In the genomic region with DNA sequence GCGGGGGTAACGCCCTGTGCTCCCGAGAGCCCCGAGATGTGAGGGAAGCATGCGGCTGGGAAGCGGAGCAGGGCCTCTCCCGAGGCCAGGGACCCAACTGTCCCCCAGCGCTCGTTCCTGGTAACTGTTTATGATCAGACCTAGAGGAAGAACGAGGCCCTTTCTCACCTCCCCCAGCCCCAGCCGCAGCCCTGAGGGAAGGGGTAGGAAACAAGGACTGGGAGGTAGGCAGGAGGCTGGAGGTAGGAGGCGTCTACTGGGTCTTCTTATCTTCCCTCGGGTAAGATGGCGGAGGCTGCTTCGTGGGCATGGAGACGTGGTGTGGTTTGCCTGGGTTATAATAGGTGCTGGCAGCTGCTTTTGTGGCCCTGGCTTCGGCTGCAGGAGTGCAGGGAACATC, we compare ENCODE assay signal across 10 cellular contexts.
"Had no signal": no experiment of that assay in that cellular context is flagged by ENCODE, and none has a peak within 500 bp of the region (broad histone marks: within the 10 kb centered on the region; RNA-seq: fewer than 3 reads in every experiment).

No MANE protein-coding gene starts in this region.

- H3K4me2 ChIP-seq: GM23338 had no signal

- H3K4me3 ChIP-seq: GM23248, GM23338, HAP-1 had no signal

- FAIRE-seq: H1, H54 had no signal

- ATAC-seq: GM23338, HCT116 had no signal

- H3K27ac ChIP-seq: GM23248 had no signal

- H3K9me3 ChIP-seq: HAP-1 had no signal

- H2AFZ ChIP-seq: GM23248, GM23338 had no signal

- DNase-seq: GM23248, GOT3, H7, HCEC 1CT, HFFc6 had no signal

- H3K36me3 ChIP-seq: HAP-1 had no signal

- H3K9ac ChIP-seq: GM23248 had no signal

- H3K4me1 ChIP-seq: HAP-1 had no signal
